ENCODE assay signal across 31 cellular contexts in genomic region chr14:83023369-83023768, GRCh38.
DNase-seq lines count a peak whose midpoint lies in the region; ATAC-seq, FAIRE-seq and TF ChIP-seq lines count a peak whose summit lies in the region.
"Had no signal": no experiment of that assay in that cellular context is flagged by ENCODE, and none has a peak within 500 bp of the region (broad histone marks: within the 10 kb centered on the region; RNA-seq: fewer than 3 reads in every experiment).

No MANE protein-coding gene starts in this region.

- H3K4me1 ChIP-seq in HepG2 (ENCODE audit: insufficient read depth, low read length): no peaks in the 10 kb centered on the region
- H3K4me1 ChIP-seq in right lobe of liver: no peaks in the 10 kb centered on the region
- no peaks in the 10 kb centered on the region for H3K4me1 ChIP-seq in GM12878 (ENCODE audit: control insufficient read depth, insufficient read depth, low read length)
- H3K4me1 ChIP-seq: A549, BE2C, BLaER1, Caco-2 had no signal

- no peak for ATAC-seq in HepG2
- ATAC-seq in right lobe of liver: no peak
- ATAC-seq in GM12878: no peak
- no peak for ATAC-seq in HG02884 (IDR thresholded peaks at IDR 0.05; ENCODE audit: unreplicated experiment)
- ATAC-seq: A549; CD8-positive, alpha-beta T cell had no signal

- intact Hi-C loops in HepG2 (cut with micrococcal nuclease; ENCODE audit: unreplicated experiment): no loop called here
- intact Hi-C loops in right lobe of liver (cut with DNase I): no loop called here
- intact Hi-C loops in GM12878 (cut with micrococcal nuclease; ENCODE audit: unreplicated experiment): no loop called here

- H3K27ac ChIP-seq in HepG2 (ENCODE audit: extremely low read length, insufficient read depth, low read length) (no peak overlapping the region), right lobe of liver (no peak overlapping the region), GM12878 (ENCODE audit: control insufficient read depth, insufficient read depth) (no peak overlapping the region)
- H3K27ac ChIP-seq: 22Rv1; A549; BLaER1; BLaER1 treated with 17β-estradiol and CSF1 and Interleukin-3, amounts not matched to agents 10 nM and 100 nM; C4-2B had no signal

- no peak overlapping the region for H2AFZ ChIP-seq in HepG2 (ENCODE audit: low read length)
- no peak overlapping the region for H2AFZ ChIP-seq in GM12878 (ENCODE audit: control insufficient read depth, low read depth, low read length)

- TF ChIP-seq RAD21 in HepG2 (CRISPR knock-in tag; IDR thresholded peaks at IDR 0.05): no peak
- no peak for TF ChIP-seq RAD21 in GM12878 (IDR thresholded peaks at IDR 0.05; ENCODE audit: insufficient read depth, low read depth, low read length)

- TF ChIP-seq CTCF in HepG2 (CRISPR knock-in tag; IDR thresholded peaks at IDR 0.05) (no peak), right lobe of liver (IDR thresholded peaks at IDR 0.05) (no peak), GM12878 (IDR thresholded peaks at IDR 0.05 in 2 of 3, conservative IDR thresholded peaks at IDR 0.05 in 1 of 3; ENCODE audit: control insufficient read depth in 2 of 3, extremely low read depth in 1 of 3, insufficient read depth in 1 of 3, low read depth in 3 of 3, low read length in 3 of 3) (no peak)

- RAD21 ChIA-PET in GM12878 (lab: Charles Lee; ENCODE audit: unreplicated experiment): no interaction called here

- POLR2A ChIA-PET in HepG2 (lab: Yijun Ruan, JAX): no interaction called here
- POLR2A ChIA-PET in GM12878 (lab: Charles Lee): no interaction called here

- in situ Hi-C loops in HepG2 (cut with HindIII; ENCODE audit: extremely low pct_ligation_motif_present, low pct_unique_long_range_greater_than_20kb): no loop called here
- in situ Hi-C loops in GM12878 (cut with MboI): no loop called here

- H3K9ac ChIP-seq in HepG2 (ENCODE audit: insufficient read depth, low read depth, low read length) (no peak overlapping the region), GM12878 (ENCODE audit: control insufficient read depth, insufficient read depth, low read length) (no peak overlapping the region)
- H3K9ac ChIP-seq: BLaER1; BLaER1 treated with 17β-estradiol and CSF1 and Interleukin-3, amounts not matched to agents 10 nM and 100 nM had no signal

- FAIRE-seq in HepG2 (lab: Jason Lieb, UNC) (no peak), GM12878 (lab: Jason Lieb, UNC) (no peak)
- FAIRE-seq: A204.1, A549, D721Med had no signal

- BruUV-seq in HepG2 (replicated peaks; lab: Mats Ljungman, UMichigan) (no TSS peak), GM12878 (replicated peaks; lab: Mats Ljungman, UMichigan) (no TSS peak)

- H3K4me2 ChIP-seq in HepG2 (ENCODE audit: low read depth, low read length) (no peak overlapping the region), GM12878 (ENCODE audit: control insufficient read depth, insufficient read depth) (no peak overlapping the region)
- H3K4me2 ChIP-seq: A549; BLaER1; BLaER1 treated with 17β-estradiol and CSF1 and Interleukin-3, amounts not matched to agents 10 nM and 100 nM had no signal

- DNase-seq in HepG2 (ENCODE audit: low spot score) (no peak), right lobe of liver (no peak), GM12878 (ENCODE audit: low read depth, low spot score) (no peak)
- DNase-seq: 8988T; ACHN; AML-193; BE2C; C1 segment of cervical spinal cord; Caco-2; Calu3; CD4-positive, alpha-beta memory T cell; CD4-positive, alpha-beta T cell; CD4-positive, CD25-positive, alpha-beta regulatory T cell; CD8-positive, alpha-beta memory T cell; CD8-positive, alpha-beta T cell; COR-L47; DMS 273 treated with DMSO at 0.1 percent for 48 hours; DMS153; DMS53; DMS79; DMS79 treated with DMSO at 0.1 percent for 48 hours; DND-41; EL had no signal

- SMC1A ChIA-PET in GM12878 (lab: Charles Lee; ENCODE audit: uncharacterized antibody, unreplicated experiment): no interaction called here

- H3K36me3 ChIP-seq in HepG2 (replicated peaks in 1 of 2; ENCODE audit: control insufficient read depth in 1 of 2, insufficient read depth in 2 of 2, low read length in 2 of 2) (no peaks in the 10 kb centered on the region), right lobe of liver (no peaks in the 10 kb centered on the region), GM12878 (ENCODE audit: control insufficient read depth in 2 of 2, insufficient read depth in 2 of 2, low read length in 1 of 2) (no peaks in the 10 kb centered on the region)
- H3K36me3 ChIP-seq: BE2C; BLaER1; BLaER1 treated with 17β-estradiol and CSF1 and Interleukin-3, amounts not matched to agents 10 nM and 100 nM had no signal

- no peaks in the 10 kb centered on the region for H3K27me3 ChIP-seq in HepG2 (ENCODE audit: control insufficient read depth in 1 of 2, insufficient read depth in 2 of 2, low read length in 2 of 2)
- no peaks in the 10 kb centered on the region for H3K27me3 ChIP-seq in right lobe of liver
- no peaks in the 10 kb centered on the region for H3K27me3 ChIP-seq in GM12878 (replicated peaks in 1 of 2; ENCODE audit: control insufficient read depth in 2 of 2, insufficient read depth in 2 of 2, low read length in 1 of 2)
- H3K27me3 ChIP-seq: BE2C; BLaER1; BLaER1 treated with 17β-estradiol and CSF1 and Interleukin-3, amounts not matched to agents 10 nM and 100 nM had no signal

- TF ChIP-seq EP300 in HepG2 (IDR thresholded peaks at IDR 0.05; ENCODE audit: low read depth in 2 of 2, low read length in 2 of 2): no peak
- no peak for TF ChIP-seq EP300 in HepG2 (CRISPR knock-in tag; IDR thresholded peaks at IDR 0.05; ENCODE audit: borderline replicate concordance)
- TF ChIP-seq EP300 in GM12878 (IDR thresholded peaks at IDR 0.05; ENCODE audit: borderline replicate concordance in 1 of 2, control insufficient read depth in 1 of 2, low read depth in 2 of 2, low read length in 2 of 2): no peak

- no peak overlapping the region for H3K4me3 ChIP-seq in HepG2 (replicated peaks in 1 of 3; ENCODE audit: insufficient read depth in 1 of 3, low read depth in 2 of 3, low read length in 3 of 3)
- H3K4me3 ChIP-seq in right lobe of liver: no peak overlapping the region
- H3K4me3 ChIP-seq in GM12878: no peak overlapping the region
- H3K4me3 ChIP-seq: A549; BLaER1; BLaER1 treated with 17β-estradiol and CSF1 and Interleukin-3, amounts not matched to agents 10 nM and 100 nM had no signal

- H4K20me1 ChIP-seq in HepG2 (ENCODE audit: insufficient read depth, low read length): no peaks in the 10 kb centered on the region
- H4K20me1 ChIP-seq in GM12878 (ENCODE audit: control insufficient read depth, insufficient read depth): no peaks in the 10 kb centered on the region
- H4K20me1 ChIP-seq: BLaER1; BLaER1 treated with 17β-estradiol and CSF1 and Interleukin-3, amounts not matched to agents 10 nM and 100 nM had no signal

- TF ChIP-seq POLR2A in HepG2 (IDR thresholded peaks at IDR 0.05; ENCODE audit: insufficient read depth in 1 of 2, low read depth in 2 of 2, low read length in 2 of 2) (no peak), right lobe of liver (IDR thresholded peaks at IDR 0.05) (no peak), GM12878 (IDR thresholded peaks at IDR 0.05; ENCODE audit: low read depth, low read length) (no peak)

- H3K79me2 ChIP-seq in HepG2 (ENCODE audit: insufficient read depth, low read length) (no peaks in the 10 kb centered on the region), GM12878 (ENCODE audit: control insufficient read depth, insufficient read depth, low read length) (no peaks in the 10 kb centered on the region)

- H3K9me3 ChIP-seq in HepG2 (ENCODE audit: low read length) (peaks cover 72% of the 10 kb centered on the region), right lobe of liver (no peaks in the 10 kb centered on the region), GM12878 (replicated peaks; ENCODE audit: control insufficient read depth, insufficient read depth, low read length) (no peaks in the 10 kb centered on the region)
- H3K9me3 ChIP-seq: A549; BE2C; BLaER1; BLaER1 treated with 17β-estradiol and CSF1 and Interleukin-3, amounts not matched to agents 10 nM and 100 nM; Caco-2 had no signal

- CTCF ChIA-PET in HepG2 (lab: Yijun Ruan, JAX; ENCODE audit: low intra/inter-chr PET ratio, low total read pairs) (no interaction called here), GM12878 (lab: Yijun Ruan, JAX) (interaction anchor here (1.4 kb wide), 1 partner anchor 22 kb away, joined by 3 read pairs; no protein-coding TSS in a partner anchor)

- 6% methylated on average over 3 of the region's 3 CpGs for WGBS in HepG2 (ENCODE audit: low lambda C conversion rate)
- 58% methylated on average over 3 of the region's 3 CpGs for WGBS in right lobe of liver (ENCODE audit: insufficient coverage, low coverage, low lambda C conversion rate, missing lambda C conversion rate)
- 27% methylated on average over 3 of the region's 3 CpGs for WGBS in GM12878 (ENCODE audit: insufficient coverage, insufficient replicate concordance, low lambda C conversion rate, missing lambda C conversion rate)

TF ChIP-seq in HepG2, 621 proteins besides CTCF, POLR2A, EP300 and RAD21:
- no peak for TF ChIP-seq NR2F2 (IDR thresholded peaks at IDR 0.05; ENCODE audit: borderline replicate concordance, low read depth)
- TF ChIP-seq ATF7 (IDR thresholded peaks at IDR 0.05): peak; percentile 90
- TF ChIP-seq ATF7 (CRISPR knock-in tag; IDR thresholded peaks at IDR 0.05): no peak
- peak; percentile 68 for TF ChIP-seq CREB1 (IDR thresholded peaks at IDR 0.05)
- no peak for TF ChIP-seq CREB1 (CRISPR knock-in tag; IDR thresholded peaks at IDR 0.05)
- TF ChIP-seq SOX5 (CRISPR knock-in tag; IDR thresholded peaks at IDR 0.05; ENCODE audit: borderline replicate concordance): no peak
- TF ChIP-seq MXD4 (CRISPR knock-in tag; IDR thresholded peaks at IDR 0.05): no peak

TF ChIP-seq in GM12878, 131 proteins besides CTCF, POLR2A, EP300 and RAD21:
- TF ChIP-seq YBX1 (IDR thresholded peaks at IDR 0.05) (no peak), ATF7 (IDR thresholded peaks at IDR 0.05; ENCODE audit: low read depth) (0 out of 2 replicates have a peak, but pooled peaks have one; percentile 21)
TF ChIP-seq in GM12878: peak in this region for 1.
